Comparison of ENCODE assay signal across 8 cellular contexts in genomic region chr6:32967151-32968091, GRCh38. TPM values are rescaled to one million over a fixed set of nuclear protein-coding genes. Genes with fewer than 3 reads are reported as not detected.
DNase-seq lines count a peak whose midpoint lies in the region; ATAC-seq and TF ChIP-seq lines count a peak whose summit lies in the region.

No MANE protein-coding gene starts in this region.

- H3K9me2 ChIP-seq in SK-N-SH: no peaks in the 10 kb centered on the region

- WGBS in SK-N-SH (ENCODE audit: low lambda C conversion rate): 11% methylated on average over 16 of the region's 16 CpGs

- H2AFZ ChIP-seq in SK-N-SH (ENCODE audit: low read depth): peak overlapping the region; percentile 65

- H3K27me3 ChIP-seq in SK-N-SH (ENCODE audit: insufficient read depth) (no peaks in the 10 kb centered on the region), mucosa of rectum (ENCODE audit: control insufficient read depth in 2 of 2, insufficient read depth in 2 of 2, low read length in 2 of 2) (no peaks in the 10 kb centered on the region)

- H3K27ac ChIP-seq in SK-N-SH (ENCODE audit: low read depth in 2 of 2, low read length in 1 of 2) (peak overlapping the region; percentile 97 to 99), mucosa of rectum (ENCODE audit: low read depth in 2 of 2, low read length in 2 of 2) (peak overlapping the region; percentile 100)

- peak; percentile 58 for TF ChIP-seq RAD21 in SK-N-SH (IDR thresholded peaks at IDR 0.05; ENCODE audit: low read length)

- H4K20me1 ChIP-seq in SK-N-SH (ENCODE audit: insufficient read depth): peaks cover 4% of the 10 kb centered on the region

- peaks cover 28% of the 10 kb centered on the region for H3F3A ChIP-seq in SK-N-SH (replicated peaks; ENCODE audit: insufficient read depth)

- peak; percentile 68 for TF ChIP-seq CTCF in SK-N-SH (IDR thresholded peaks at IDR 0.05)

- peaks cover 46% of the 10 kb centered on the region for H3K79me2 ChIP-seq in SK-N-SH (ENCODE audit: insufficient read depth)

- ATAC-seq in SK-N-SH treated with all-trans-retinoic acid at 6 μM for 48 hours: no peak
- no peak for ATAC-seq in effector memory CD8-positive, alpha-beta T cell (replicated peaks)
- ATAC-seq in HG03457 (IDR thresholded peaks at IDR 0.05; ENCODE audit: unreplicated experiment): no peak

- CTCF ChIA-PET in SK-N-SH (lab: Yijun Ruan, JAX): interaction anchor here (0.7 to 12.0 kb wide), 27 partner anchors 8 to 890 kb away, joined by 3 to 203 read pairs (median 4); partner anchors contain the start of genes HLA-DMA, HLA-DMB and TAP2

- H3K4me3 ChIP-seq in SK-N-SH (ENCODE audit: low read depth in 2 of 2, low read length in 1 of 2) (peak overlapping the region; percentile 80 to 83), mucosa of rectum (ENCODE audit: low read length in 2 of 2) (peak overlapping the region; percentile 90 to 98)

- H3K27me3 Mint-ChIP-seq in effector memory CD8-positive, alpha-beta T cell: no peaks in the 10 kb centered on the region

- no peaks in the 10 kb centered on the region for H3K9me3 ChIP-seq in SK-N-SH
- no peaks in the 10 kb centered on the region for H3K9me3 ChIP-seq in mucosa of rectum (ENCODE audit: control insufficient read depth in 2 of 2, low read length in 2 of 2)

- peak overlapping the region; percentile 97 for H3K4me2 ChIP-seq in SK-N-SH

- DNase-seq in SK-N-SH (peak; percentile 49), LoVo (ENCODE audit: low spot score) (peak; percentile 58), SKM-1 (lab: John Stamatoyannopoulos, UW; ENCODE audit: unreplicated experiment) (peak; percentile 48), NCI-H187 treated with DMSO at 0.1 percent for 48 hours (lab: John Stamatoyannopoulos, UW) (no peak)
- no peak for DNase-seq in effector memory CD8-positive, alpha-beta T cell

- peaks cover 43% of the 10 kb centered on the region for H3K36me3 Mint-ChIP-seq in effector memory CD8-positive, alpha-beta T cell (ENCODE audit: insufficient read depth)

- H3K36me3 ChIP-seq in SK-N-SH (replicated peaks in 1 of 2; ENCODE audit: control insufficient read depth in 1 of 2, insufficient read depth in 2 of 2, low read length in 1 of 2) (peaks cover 2 to 6% of the 10 kb centered on the region in 2 experiments), mucosa of rectum (ENCODE audit: control insufficient read depth in 2 of 2, insufficient read depth in 2 of 2, low read length in 2 of 2) (no peaks in the 10 kb centered on the region)

- POLR2A ChIA-PET in SK-N-SH (lab: Yijun Ruan, JAX): no interaction called here

- peak overlapping the region; percentile 94 to 98 for H3K27ac Mint-ChIP-seq in effector memory CD8-positive, alpha-beta T cell

- H3K4me1 ChIP-seq in SK-N-SH (ENCODE audit: control insufficient read depth in 1 of 2, insufficient read depth in 2 of 2, low read depth in 1 of 2, low read length in 1 of 2): peaks cover 6% of the 10 kb centered on the region in 2 experiments; a peak in 3 of 4 replicates
- peaks cover 16 to 35% of the 10 kb centered on the region in 2 donors for H3K4me1 ChIP-seq in mucosa of rectum (ENCODE audit: control insufficient read depth in 2 of 2, insufficient read depth in 2 of 2, low read length in 2 of 2)

- no peaks in the 10 kb centered on the region for H3K9me3 Mint-ChIP-seq in effector memory CD8-positive, alpha-beta T cell

- TF ChIP-seq EP300 in SK-N-SH (IDR thresholded peaks at IDR 0.05; ENCODE audit: borderline replicate concordance in 1 of 2, low read depth in 1 of 2, low read length in 1 of 2): no peak

- H3K4me1 Mint-ChIP-seq in effector memory CD8-positive, alpha-beta T cell (ENCODE audit: low read depth in 2 of 2): peaks cover 45 to 60% of the 10 kb centered on the region in 2 donors

- H3K9ac ChIP-seq in SK-N-SH (peak overlapping the region; percentile 94), mucosa of rectum (ENCODE audit: low read depth in 1 of 2, low read length in 2 of 2) (peak overlapping the region; percentile 98 to 100)

- peak overlapping the region; percentile 88 to 94 for H3K4me3 Mint-ChIP-seq in effector memory CD8-positive, alpha-beta T cell

TF ChIP-seq in SK-N-SH, 30 proteins besides CTCF, POLR2A, EP300 and RAD21 (continues in another document):
- 0 out of 2 replicates have a peak, but pooled peaks have one; percentile 41 for TF ChIP-seq RFX5 (IDR thresholded peaks at IDR 0.05; ENCODE audit: low read length)
- TF ChIP-seq, protein P1, sequence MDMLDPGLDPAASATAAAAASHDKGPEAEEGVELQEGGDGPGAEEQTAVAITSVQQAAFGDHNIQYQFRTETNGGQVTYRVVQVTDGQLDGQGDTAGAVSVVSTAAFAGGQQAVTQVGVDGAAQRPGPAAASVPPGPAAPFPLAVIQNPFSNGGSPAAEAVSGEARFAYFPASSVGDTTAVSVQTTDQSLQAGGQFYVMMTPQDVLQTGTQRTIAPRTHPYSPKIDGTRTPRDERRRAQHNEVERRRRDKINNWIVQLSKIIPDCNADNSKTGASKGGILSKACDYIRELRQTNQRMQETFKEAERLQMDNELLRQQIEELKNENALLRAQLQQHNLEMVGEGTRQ (IDR thresholded peaks at IDR 0.05; ENCODE audit: borderline replicate concordance, low read depth, low read length): no peak
- TF ChIP-seq TCF12 (IDR thresholded peaks at IDR 0.05): 0 out of 2 replicates have a peak, but pooled peaks have one; percentile 22
- peak; percentile 34 for TF ChIP-seq SMC3 (IDR thresholded peaks at IDR 0.05; ENCODE audit: low read depth, low read length)
- peak; percentile 45; the same call in 1 of the 2 replicates for TF ChIP-seq GABPA (IDR thresholded peaks at IDR 0.05; ENCODE audit: low read depth)
- TF ChIP-seq JUND (IDR thresholded peaks at IDR 0.05): no peak
- TF ChIP-seq EZH2phosphoT487 (IDR thresholded peaks at IDR 0.05; ENCODE audit: borderline replicate concordance, low read depth): no peak
- TF ChIP-seq, protein P2, sequence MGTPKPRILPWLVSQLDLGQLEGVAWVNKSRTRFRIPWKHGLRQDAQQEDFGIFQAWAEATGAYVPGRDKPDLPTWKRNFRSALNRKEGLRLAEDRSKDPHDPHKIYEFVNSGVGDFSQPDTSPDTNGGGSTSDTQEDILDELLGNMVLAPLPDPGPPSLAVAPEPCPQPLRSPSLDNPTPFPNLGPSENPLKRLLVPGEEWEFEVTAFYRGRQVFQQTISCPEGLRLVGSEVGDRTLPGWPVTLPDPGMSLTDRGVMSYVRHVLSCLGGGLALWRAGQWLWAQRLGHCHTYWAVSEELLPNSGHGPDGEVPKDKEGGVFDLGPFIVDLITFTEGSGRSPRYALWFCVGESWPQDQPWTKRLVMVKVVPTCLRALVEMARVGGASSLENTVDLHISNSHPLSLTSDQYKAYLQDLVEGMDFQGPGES (IDR thresholded peaks at IDR 0.05; ENCODE audit: low read depth, low read length): no peak
- no peak for TF ChIP-seq POLR2AphosphoS5 (IDR thresholded peaks at IDR 0.05; ENCODE audit: low read depth, low read length)
- 0 out of 2 replicates have a peak, but pooled peaks have one; percentile 47 for TF ChIP-seq SIN3A (IDR thresholded peaks at IDR 0.05; ENCODE audit: borderline replicate concordance, low read depth, low read length)

TF ChIP-seq in SK-N-SH treated with all-trans-retinoic acid at 6 μM for 48 hours, 23 proteins besides CTCF, POLR2A, EP300 and RAD21:
- TF ChIP-seq, protein P3, sequence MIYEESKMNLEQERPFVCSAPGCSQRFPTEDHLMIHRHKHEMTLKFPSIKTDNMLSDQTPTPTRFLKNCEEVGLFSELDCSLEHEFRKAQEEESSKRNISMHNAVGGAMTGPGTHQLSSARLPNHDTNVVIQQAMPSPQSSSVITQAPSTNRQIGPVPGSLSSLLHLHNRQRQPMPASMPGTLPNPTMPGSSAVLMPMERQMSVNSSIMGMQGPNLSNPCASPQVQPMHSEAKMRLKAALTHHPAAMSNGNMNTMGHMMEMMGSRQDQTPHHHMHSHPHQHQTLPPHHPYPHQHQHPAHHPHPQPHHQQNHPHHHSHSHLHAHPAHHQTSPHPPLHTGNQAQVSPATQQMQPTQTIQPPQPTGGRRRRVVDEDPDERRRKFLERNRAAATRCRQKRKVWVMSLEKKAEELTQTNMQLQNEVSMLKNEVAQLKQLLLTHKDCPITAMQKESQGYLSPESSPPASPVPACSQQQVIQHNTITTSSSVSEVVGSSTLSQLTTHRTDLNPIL (CRISPR knock-in tag; IDR thresholded peaks at IDR 0.05; ENCODE audit: low read depth): no peak
- TF ChIP-seq GLIS3 (CRISPR knock-in tag; IDR thresholded peaks at IDR 0.05) (no peak), ESRRG (CRISPR knock-in tag; IDR thresholded peaks at IDR 0.05) (no peak), ZFP30 (CRISPR knock-in tag; IDR thresholded peaks at IDR 0.05) (no peak), RARB (CRISPR knock-in tag; IDR thresholded peaks at IDR 0.05) (no peak)
TF ChIP-seq in SK-N-SH treated with all-trans-retinoic acid at 6 μM for 48 hours: peak in this region for 0.

RNA-seq across cellular contexts. Expression of gene BRD2, which starts 1.0 kb away (rescaled TPM):
- 104 and 116 TPM in 2 replicates for polyA plus RNA-seq in SK-N-SH (2012; rRNA removed)
- polyA plus RNA-seq in SK-N-SH (2012; cell fraction: cytosol; rRNA removed): 87.9 and 91.4 TPM in 2 replicates
- 186 and 280 TPM in 2 replicates for polyA plus RNA-seq in SK-N-SH (2012; cell fraction: nucleus; rRNA removed)

RNA-seq across cellular contexts. Expression of gene HLA-DMA, which starts 14.5 kb away (rescaled TPM):
- 1.2 and 1.5 TPM in 2 replicates for polyA plus RNA-seq in SK-N-SH (2012; rRNA removed)
- polyA plus RNA-seq in SK-N-SH (2012; cell fraction: cytosol; rRNA removed): 0.75 and 1.3 TPM in 2 replicates
- 6.5 and 7.7 TPM in 2 replicates for polyA plus RNA-seq in SK-N-SH (2012; cell fraction: nucleus; rRNA removed)

RNA-seq across cellular contexts. Expression of gene HLA-DMB, which starts 26.6 kb away (rescaled TPM):
- 0.10 TPM in 1 of 2 replicates, not detected in the other for polyA plus RNA-seq in SK-N-SH (2012; rRNA removed)
- polyA plus RNA-seq in SK-N-SH (2012; cell fraction: cytosol; rRNA removed): 0.03 TPM in 1 of 2 replicates, not detected in the other
- polyA plus RNA-seq in SK-N-SH (2012; cell fraction: nucleus; rRNA removed): 0.05 and 0.06 TPM in 2 replicates

RNA-seq across cellular contexts. Expression of gene HLA-DOA, which starts 42.0 kb away (rescaled TPM):
- not detected in 2 replicates for polyA plus RNA-seq in SK-N-SH (2012; rRNA removed)
- not detected in 2 replicates for polyA plus RNA-seq in SK-N-SH (2012; cell fraction: cytosol; rRNA removed)
- not detected in 2 replicates for polyA plus RNA-seq in SK-N-SH (2012; cell fraction: nucleus; rRNA removed)

Comparison
In these comparisons a context has a peak if more than half of its experiments do, and no peak if none do; other contexts are left out.
1. DNase-seq: peak in SK-N-SH (single experiment), LoVo (single experiment) and SKM-1 (single experiment); none in effector memory CD8-positive, alpha-beta T cell (0 of 3) and NCI-H187 treated with DMSO at 0.1 percent for 48 hours (single experiment).